Comparison of ENCODE assay signal across 12 cellular contexts in the genomic region with DNA sequence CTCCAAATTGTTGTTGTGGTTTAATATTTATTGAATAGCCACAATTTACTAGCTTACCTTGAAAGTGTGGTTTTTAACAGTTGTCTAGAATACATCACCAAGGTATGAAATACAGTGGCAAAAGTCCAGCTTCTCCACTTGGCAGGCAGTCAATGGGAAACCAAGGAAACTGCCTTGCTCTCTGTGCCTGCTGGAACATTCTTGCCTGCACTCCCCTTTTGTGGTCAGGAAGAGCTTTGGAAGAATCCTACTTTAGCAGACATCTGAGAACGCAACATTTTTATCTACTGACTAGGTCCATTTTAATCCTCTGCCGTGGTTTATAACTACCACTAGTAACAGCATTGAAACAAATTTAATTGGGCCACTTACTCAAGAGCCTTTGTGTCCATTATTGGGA.
DNase-seq lines count a peak whose midpoint lies in the region; ATAC-seq and TF ChIP-seq lines count a peak whose summit lies in the region.
"Had no signal": no experiment of that assay in that cellular context is flagged by ENCODE, and none has a peak within 500 bp of the region (broad histone marks: within the 10 kb centered on the region; RNA-seq: fewer than 3 reads in every experiment).

No MANE protein-coding gene starts in this region.

- no peak for TF ChIP-seq POLR2A in esophagus muscularis mucosa (IDR thresholded peaks at IDR 0.05; ENCODE audit: low read depth)

- 31% methylated on average over 2 of the region's 2 CpGs for WGBS in esophagus muscularis mucosa

- intact Hi-C loops in activated CD4-positive, alpha-beta memory T cell treated with anti-CD3 and anti-CD28 coated beads for 36 hours (cut with micrococcal nuclease) = no loop called here
- intact Hi-C loops in esophagus muscularis mucosa (cut with DNase I) = no loop called here

- H3K4me1 ChIP-seq in esophagus muscularis mucosa = peaks cover 0 to 13% (median 8%) of the 10 kb centered on the region in 4 donors

- ATAC-seq in GM19328 (IDR thresholded peaks at IDR 0.05; ENCODE audit: unreplicated experiment) (no peak), GM21723 (IDR thresholded peaks at IDR 0.05; ENCODE audit: unreplicated experiment) (no peak)
- ATAC-seq: activated CD4-positive, alpha-beta T cell treated with anti-CD3 and anti-CD28 coated beads for 36 hours had no signal

- no peak overlapping the region for H3K4me3 Mint-ChIP-seq in brain
- H3K4me3 Mint-ChIP-seq in mesothelial cell of epicardium = no peak overlapping the region
- no peak overlapping the region for H3K4me3 Mint-ChIP-seq in activated CD4-positive, alpha-beta memory T cell treated with anti-CD3 and anti-CD28 coated beads for 36 hours
- H3K4me3 Mint-ChIP-seq: activated CD4-positive, alpha-beta T cell treated with anti-CD3 and anti-CD28 coated beads for 36 hours; activated naive CD8-positive, alpha-beta T cell treated with anti-CD3 and anti-CD28 coated beads, Interleukin-2, amount 10 ng/mL, durations not matched to agents 7 days and 5 days; stimulated activated naive CD8-positive, alpha-beta T cell treated with anti-CD3 and anti-CD28 coated beads, Interleukin-15, Interleukin-2, amounts not matched to agents 100 ng/mL and 50 ng/mL, for 24 hours had no signal

- H3K4me3 ChIP-seq in AG10803 (ENCODE audit: low read length) (no peak overlapping the region), esophagus muscularis mucosa (no peak overlapping the region)

- no peaks in the 10 kb centered on the region for H3K36me3 ChIP-seq in esophagus muscularis mucosa

- H3K27ac Mint-ChIP-seq in brain (peak overlapping the region in 3 of 5 experiments; percentile 36 to 72 (median 38)), mesothelial cell of epicardium (peak overlapping the region; percentile 21)
- H3K27ac Mint-ChIP-seq in activated CD4-positive, alpha-beta memory T cell treated with anti-CD3 and anti-CD28 coated beads for 36 hours = no peak overlapping the region
- H3K27ac Mint-ChIP-seq: activated CD4-positive, alpha-beta T cell treated with anti-CD3 and anti-CD28 coated beads for 36 hours; activated naive CD8-positive, alpha-beta T cell treated with anti-CD3 and anti-CD28 coated beads, Interleukin-2, amount 10 ng/mL, durations not matched to agents 7 days and 5 days; stimulated activated naive CD8-positive, alpha-beta T cell treated with anti-CD3 and anti-CD28 coated beads, Interleukin-15, Interleukin-2, amounts not matched to agents 100 ng/mL and 50 ng/mL, for 24 hours had no signal

- peak; percentile 98 for DNase-seq in AG10803 (ENCODE audit: low read depth)
- peak; percentile 99 for DNase-seq in LHCN-M2 (ENCODE audit: low read depth)
- no peak for DNase-seq in mesothelial cell of epicardium (ENCODE audit: low spot score in 2 of 2, unreplicated experiment in 2 of 2)
- no peak for DNase-seq in activated CD4-positive, alpha-beta memory T cell treated with anti-CD3 and anti-CD28 coated beads for 36 hours
- no peak for DNase-seq in esophagus muscularis mucosa (ENCODE audit: extremely low spot score)
- DNase-seq: activated CD4-positive, alpha-beta T cell treated with anti-CD3 and anti-CD28 coated beads for 36 hours; activated naive CD8-positive, alpha-beta T cell treated with anti-CD3 and anti-CD28 coated beads, Interleukin-2, amount 10 ng/mL, durations not matched to agents 7 days and 5 days; NCI-H1417 treated with DMSO at 0.1 percent for 48 hours had no signal

- H3K27me3 Mint-ChIP-seq in brain (no peaks in the 10 kb centered on the region), mesothelial cell of epicardium (ENCODE audit: low read depth) (no peaks in the 10 kb centered on the region)
- H3K27me3 Mint-ChIP-seq in activated CD4-positive, alpha-beta memory T cell treated with anti-CD3 and anti-CD28 coated beads for 36 hours = no peaks in the 10 kb centered on the region
- H3K27me3 Mint-ChIP-seq: activated CD4-positive, alpha-beta T cell treated with anti-CD3 and anti-CD28 coated beads for 36 hours; activated naive CD8-positive, alpha-beta T cell treated with anti-CD3 and anti-CD28 coated beads, Interleukin-2, amount 10 ng/mL, durations not matched to agents 7 days and 5 days; stimulated activated naive CD8-positive, alpha-beta T cell treated with anti-CD3 and anti-CD28 coated beads, Interleukin-15, Interleukin-2, amounts not matched to agents 100 ng/mL and 50 ng/mL, for 24 hours had no signal

- H3K27ac ChIP-seq in esophagus muscularis mucosa (replicated peaks in 1 of 4) = peak overlapping the region in 2 of 4 donors; percentile 16 to 46

- TF ChIP-seq EP300 in esophagus muscularis mucosa (IDR thresholded peaks at IDR 0.05) = no peak

- peaks cover 0 to 6% (median 0%) of the 10 kb centered on the region in 5 experiments for H3K9me3 Mint-ChIP-seq in brain
- H3K9me3 Mint-ChIP-seq in mesothelial cell of epicardium = peaks cover 3% of the 10 kb centered on the region
- no peaks in the 10 kb centered on the region for H3K9me3 Mint-ChIP-seq in activated CD4-positive, alpha-beta memory T cell treated with anti-CD3 and anti-CD28 coated beads for 36 hours
- H3K9me3 Mint-ChIP-seq: activated naive CD8-positive, alpha-beta T cell treated with anti-CD3 and anti-CD28 coated beads, Interleukin-2, amount 10 ng/mL, durations not matched to agents 7 days and 5 days had no signal

- CTCF ChIA-PET in activated CD4-positive, alpha-beta memory T cell treated with anti-CD3 and anti-CD28 coated beads for 36 hours (lab: Charles Lee) = interaction anchor here (0.9 kb wide), 1 partner anchor 11 kb away, joined by 3 read pairs; no protein-coding TSS in a partner anchor

- no peaks in the 10 kb centered on the region for H3K9me3 ChIP-seq in esophagus muscularis mucosa

- H3K4me1 Mint-ChIP-seq in brain (peaks cover 17% of the 10 kb centered on the region), mesothelial cell of epicardium (no peaks in the 10 kb centered on the region)
- H3K4me1 Mint-ChIP-seq in activated CD4-positive, alpha-beta memory T cell treated with anti-CD3 and anti-CD28 coated beads for 36 hours (ENCODE audit: low read depth) = no peaks in the 10 kb centered on the region
- H3K4me1 Mint-ChIP-seq: activated CD4-positive, alpha-beta T cell treated with anti-CD3 and anti-CD28 coated beads for 36 hours; activated naive CD8-positive, alpha-beta T cell treated with anti-CD3 and anti-CD28 coated beads, Interleukin-2, amount 10 ng/mL, durations not matched to agents 7 days and 5 days had no signal

- H3K27me3 ChIP-seq in esophagus muscularis mucosa = no peaks in the 10 kb centered on the region

- H3K36me3 Mint-ChIP-seq in brain = no peaks in the 10 kb centered on the region
- H3K36me3 Mint-ChIP-seq in mesothelial cell of epicardium = peaks cover 2% of the 10 kb centered on the region
- H3K36me3 Mint-ChIP-seq in activated CD4-positive, alpha-beta memory T cell treated with anti-CD3 and anti-CD28 coated beads for 36 hours = no peaks in the 10 kb centered on the region
- H3K36me3 Mint-ChIP-seq: activated naive CD8-positive, alpha-beta T cell treated with anti-CD3 and anti-CD28 coated beads, Interleukin-2, amount 10 ng/mL, durations not matched to agents 7 days and 5 days had no signal

- POLR2A ChIA-PET in activated CD4-positive, alpha-beta memory T cell treated with anti-CD3 and anti-CD28 coated beads for 36 hours (lab: Charles Lee) = no interaction called here

- no peak for TF ChIP-seq CTCF in AG10803 (conservative IDR thresholded peaks at IDR 0.05; ENCODE audit: low read length)
- TF ChIP-seq CTCF in brain (conservative IDR thresholded peaks at IDR 0.05) = no peak
- TF ChIP-seq CTCF in mesothelial cell of epicardium (IDR thresholded peaks at IDR 0.05; ENCODE audit: unreplicated experiment) = no peak
- no peak for TF ChIP-seq CTCF in esophagus muscularis mucosa (IDR thresholded peaks at IDR 0.05)

Comparison
In these comparisons a context has a peak if more than half of its experiments do, and no peak if none do; other contexts are left out.
1. DNase-seq: peak in AG10803 (single experiment) and LHCN-M2 (single experiment); none in mesothelial cell of epicardium (0 of 2), activated CD4-positive, alpha-beta memory T cell treated with anti-CD3 and anti-CD28 coated beads for 36 hours (single experiment) and esophagus muscularis mucosa (single experiment).